21 cellular contexts compared by ENCODE assay signal in genomic region chr16:85166699-85167588, GRCh38. TPM values are rescaled to one million over a fixed set of nuclear protein-coding genes. Genes with fewer than 3 reads are reported as not detected.
DNase-seq lines count a peak whose midpoint lies in the region; ATAC-seq and TF ChIP-seq lines count a peak whose summit lies in the region.
"Had no signal": no experiment of that assay in that cellular context is flagged by ENCODE, and none has a peak within 500 bp of the region (broad histone marks: within the 10 kb centered on the region; RNA-seq: fewer than 3 reads in every experiment).

No MANE protein-coding gene starts in this region.

- no peak overlapping the region for H3K4me3 ChIP-seq in body of pancreas
- peak overlapping the region in 2 of 3 donors; percentile 1 to 62 for H3K4me3 ChIP-seq in liver (ENCODE audit: low read depth in 1 of 3, low read length in 3 of 3)
- H3K4me3 ChIP-seq: esophagus squamous epithelium had no signal

- DNase-seq in NCI-H345 (lab: John Stamatoyannopoulos, UW) (peak; percentile 4), NCI-H345 treated with DMSO at 0.1 percent for 48 hours (lab: John Stamatoyannopoulos, UW; ENCODE audit: unreplicated experiment) (no peak), body of pancreas (peak in 3 of 4 donors; percentile 52 to 67 (median 61)), renal cortical epithelial cell (ENCODE audit: low read depth) (peak; percentile 21), Kasumi-1 (lab: John Stamatoyannopoulos, UW) (no peak), GF-D8 (lab: John Stamatoyannopoulos, UW) (no peak)
- DNase-seq: 8988T; activated B cell treated with CpG ODN at 0.5 μM for 24 hours; activated naive CD8-positive, alpha-beta T cell treated with anti-CD3 and anti-CD28 coated beads for 36 hours; brain microvascular endothelial cell; DMS 273 treated with DMSO at 0.1 percent for 48 hours; esophagus squamous epithelium; GOT3; NCI-H1436 treated with DMSO at 0.1 percent for 48 hours; NCI-H524 had no signal

- TF ChIP-seq CTCF in body of pancreas (IDR thresholded peaks at IDR 0.05) (no peak), liver (IDR thresholded peaks at IDR 0.05; ENCODE audit: low read depth, low read length, missing input control) (no peak)

- H3K4me1 ChIP-seq in body of pancreas (peaks cover 47% of the 10 kb centered on the region), liver (ENCODE audit: control insufficient read depth in 4 of 4, insufficient read depth in 4 of 4, low read length in 3 of 4) (peaks cover 17 to 53% (median 46%) of the 10 kb centered on the region in 4 donors)

- WGBS in body of pancreas, 2 donors: 35 to 38% methylated on average over 22 of the region's 22 CpGs
- WGBS in liver: 37% methylated on average over 22 of the region's 22 CpGs

- ATAC-seq in body of pancreas: no peak
- no peak for ATAC-seq in esophagus mucosa

- H3K27ac ChIP-seq in body of pancreas (peak overlapping the region in 2 of 4 donors; percentile 24 to 45), liver (ENCODE audit: low read depth in 1 of 2, low read length in 2 of 2) (peak overlapping the region; percentile 63 to 82)
- H3K27ac ChIP-seq: brain microvascular endothelial cell had no signal

- no peak for TF ChIP-seq RAD21 in liver (IDR thresholded peaks at IDR 0.05)

- no peak overlapping the region for H3K9ac ChIP-seq in liver (ENCODE audit: low read depth in 1 of 2, low read length in 2 of 2)

- H3K36me3 ChIP-seq in body of pancreas (replicated peaks in 1 of 2; ENCODE audit: insufficient read depth in 1 of 2, low read depth in 2 of 2): no peaks in the 10 kb centered on the region
- no peaks in the 10 kb centered on the region for H3K36me3 ChIP-seq in liver (ENCODE audit: control insufficient read depth in 4 of 4, insufficient read depth in 3 of 4, low read depth in 1 of 4, low read length in 3 of 4)
- H3K36me3 ChIP-seq: brain microvascular endothelial cell, esophagus squamous epithelium had no signal

- H3K27me3 ChIP-seq in body of pancreas: no peaks in the 10 kb centered on the region
- no peaks in the 10 kb centered on the region for H3K27me3 ChIP-seq in liver (ENCODE audit: control insufficient read depth in 4 of 4, insufficient read depth in 4 of 4, low read length in 3 of 4)
- H3K27me3 ChIP-seq: brain microvascular endothelial cell had no signal

- intact Hi-C loops in body of pancreas (cut with DNase I): no loop called here

- no peak for TF ChIP-seq POLR2A in body of pancreas (IDR thresholded peaks at IDR 0.05)

- H3K9me3 ChIP-seq in body of pancreas (no peaks in the 10 kb centered on the region), liver (ENCODE audit: control insufficient read depth in 4 of 4, low read length in 3 of 4) (no peaks in the 10 kb centered on the region)
- H3K9me3 ChIP-seq: esophagus squamous epithelium had no signal

TF ChIP-seq in liver, 16 proteins besides CTCF, POLR2A, EP300 and RAD21:
- no peak for TF ChIP-seq NR2F2 (IDR thresholded peaks at IDR 0.05)
- no peak for TF ChIP-seq HNF4A (conservative IDR thresholded peaks at IDR 0.05)
- no peak for TF ChIP-seq GABPA (IDR thresholded peaks at IDR 0.05 in 1 of 2, conservative IDR thresholded peaks at IDR 0.05 in 1 of 2)
- TF ChIP-seq EGR1 (IDR thresholded peaks at IDR 0.05; ENCODE audit: low read depth in 2 of 2): peak in 1 of 2 donors; percentile 63
- peak; percentile 7 for TF ChIP-seq MAX (IDR thresholded peaks at IDR 0.05)
- TF ChIP-seq RXRA (IDR thresholded peaks at IDR 0.05): peak in 1 of 2 donors; percentile 24
- TF ChIP-seq TAF1 (conservative IDR thresholded peaks at IDR 0.05): no peak
- no peak for TF ChIP-seq SP1 (IDR thresholded peaks at IDR 0.05)
- TF ChIP-seq JUND (IDR thresholded peaks at IDR 0.05): peak in 1 of 2 donors; percentile 2
- no peak for TF ChIP-seq FOXA1 (IDR thresholded peaks at IDR 0.05)
- peak; percentile 58 for TF ChIP-seq YY1 (IDR thresholded peaks at IDR 0.05)
- TF ChIP-seq HNF4G (IDR thresholded peaks at IDR 0.05): no peak
- no peak for TF ChIP-seq ZBTB33 (IDR thresholded peaks at IDR 0.05)
- TF ChIP-seq REST (IDR thresholded peaks at IDR 0.05): no peak
- no peak for TF ChIP-seq ATF3 (IDR thresholded peaks at IDR 0.05)
- TF ChIP-seq FOXA2 (IDR thresholded peaks at IDR 0.05): no peak

RNA-seq across cellular contexts. Expression of gene CIBAR2, which starts 54.7 kb away (rescaled TPM):
- not detected for total RNA-seq in body of pancreas
- not detected for total RNA-seq in liver
- not detected for polyA plus RNA-seq in liver
- not detected in 2 replicates for total RNA-seq in renal cortical epithelial cell
- total RNA-seq in esophagus mucosa: not detected
- total RNA-seq: activated B cell treated with CpG ODN at 0.5 μM for 24 hours; activated naive CD8-positive, alpha-beta T cell treated with anti-CD3 and anti-CD28 coated beads for 36 hours; dermis microvascular lymphatic vessel endothelial cell; esophagus squamous epithelium; mononuclear cell; SK-MEL-5; T-helper 2 cell treated with Interferon-gamma antibody and Interleukin-4, amounts not matched to agents 100 ng/mL and 5 ng/mL, for 36 hours had no signal

Comparison
In these comparisons a context has a peak if more than half of its experiments do, and no peak if none do; other contexts are left out.
1. DNase-seq: peak in NCI-H345 (single experiment), body of pancreas (3 of 4) and renal cortical epithelial cell (single experiment); none in NCI-H345 treated with DMSO at 0.1 percent for 48 hours (single experiment), Kasumi-1 (0 of 2) and GF-D8 (single experiment).
2. H3K4me3 ChIP-seq: peak in liver (2 of 3); none in body of pancreas (0 of 2).